In genomic region chr15:56733131-56734012, GRCh38 we compare ENCODE assay signal across 8 cellular contexts. TPM values are rescaled to one million over a fixed set of nuclear protein-coding genes. Genes with fewer than 3 reads are reported as not detected.
A peak's percentile ranks its signal among the peaks of the same experiment; 100 is the strongest.
DNase-seq lines count a peak whose midpoint lies in the region; TF ChIP-seq lines count a peak whose summit lies in the region.

TSS of gene ZNF280D (minus strand) at chr15:56733509. CDS start at chr15:56707109, 26,400 bp downstream.

- peaks cover 12% of the 10 kb centered on the region for H3K9me3 ChIP-seq in DOHH2 (ENCODE audit: control insufficient read depth, insufficient read depth, low read length)
- H3K9me3 ChIP-seq in SJCRH30 (replicated peaks), result peaks cover 9% of the 10 kb centered on the region; the same call in 1 of the 2 replicates
- no peaks in the 10 kb centered on the region for H3K9me3 ChIP-seq in neutrophil

- no peaks in the 10 kb centered on the region for H3K9me2 ChIP-seq in DOHH2 (replicated peaks; ENCODE audit: control insufficient read depth, low read length)

- peak within 1 kb of the TSS; percentile 91 for H3K4me3 ChIP-seq in DOHH2 (ENCODE audit: low read length)
- H3K4me3 ChIP-seq in SJCRH30, result peak within 1 kb of the TSS; percentile 74
- peak within 1 kb of the TSS; percentile 60 to 79 for H3K4me3 ChIP-seq in foreskin fibroblast (ENCODE audit: low read depth in 1 of 2, low read length in 2 of 2)
- H3K4me3 ChIP-seq in neutrophil (ENCODE audit: low read depth in 1 of 2, low read length in 1 of 2), result peak within 1 kb of the TSS; percentile 78 to 85

- H3F3A ChIP-seq in DOHH2 (ENCODE audit: control insufficient read depth, insufficient read depth), result peaks cover 5% of the 10 kb centered on the region

- H3K27me3 ChIP-seq in DOHH2 (ENCODE audit: control insufficient read depth, low read length) (no peaks in the 10 kb centered on the region), SJCRH30 (no peaks in the 10 kb centered on the region), neutrophil (no peaks in the 10 kb centered on the region)

- TF ChIP-seq CTCF in DOHH2 (IDR thresholded peaks at IDR 0.05; ENCODE audit: low read depth, low read length, poor library complexity, severe bottlenecking) (no peak), foreskin fibroblast (IDR thresholded peaks at IDR 0.05; ENCODE audit: low read depth, low read length) (no peak), neutrophil (IDR thresholded peaks at IDR 0.05) (no peak), subcutaneous adipose tissue (IDR thresholded peaks at IDR 0.05; ENCODE audit: low read depth) (no peak)

- no peaks in the 10 kb centered on the region for H4K20me1 ChIP-seq in DOHH2 (ENCODE audit: control insufficient read depth, insufficient read depth, low read depth, low read length)

- H3K79me2 ChIP-seq in DOHH2 (ENCODE audit: control insufficient read depth, low read length), result peaks cover 47% of the 10 kb centered on the region

- peaks cover 44% of the 10 kb centered on the region for H3K4me1 ChIP-seq in DOHH2 (ENCODE audit: control insufficient read depth, low read length)
- H3K4me1 ChIP-seq in SJCRH30, result peaks cover 5% of the 10 kb centered on the region; the same call in 1 of the 2 replicates
- peaks cover 48 to 52% of the 10 kb centered on the region in 2 experiments for H3K4me1 ChIP-seq in neutrophil (ENCODE audit: control insufficient read depth in 1 of 2, insufficient read depth in 1 of 2, low read depth in 1 of 2, low read length in 1 of 2)

- peak within 1 kb of the TSS; percentile 72 for H3K27ac ChIP-seq in DOHH2 (ENCODE audit: low read depth, low read length)
- H3K27ac ChIP-seq in SJCRH30, result peak within 1 kb of the TSS; percentile 81
- H3K27ac ChIP-seq in neutrophil, result peak within 1 kb of the TSS; percentile 95

- DNase-seq in GOT3 (lab: John Stamatoyannopoulos, UW), result peak; percentile 67
- DNase-seq in LoVo (ENCODE audit: low spot score), result peak; percentile 87
- peak; percentile 78 to 83 for DNase-seq in SJCRH30
- peak; percentile 69 for DNase-seq in activated gamma-delta T cell treated with Interleukin-2 at 50 U/mL for 16 hours
- peak; percentile 92 to 97 for DNase-seq in foreskin fibroblast

- H3K36me3 ChIP-seq in DOHH2 (ENCODE audit: control insufficient read depth, low read length), result peaks cover 40% of the 10 kb centered on the region
- H3K36me3 ChIP-seq in SJCRH30, result 0 out of 2 replicates have a peak, but pooled peaks cover 2% of the 10 kb centered on the region
- no peaks in the 10 kb centered on the region for H3K36me3 ChIP-seq in neutrophil

- H3K4me2 ChIP-seq in DOHH2 (ENCODE audit: low read length), result peak within 1 kb of the TSS; percentile 97

RNA-seq across cellular contexts. Expression of gene ZNF280D, which starts in this region (rescaled TPM):
- total RNA-seq in SJCRH30 (2014; rRNA removed; shearing (Covaris generic)), result 15.9 and 17.6 TPM in 2 replicates
- 10 to 100 TPM; 55.1 to 74.0 (median 62.4) TPM for total RNA-seq in subcutaneous adipose tissue

Comparison
In these comparisons a context has a peak if more than half of its experiments do, and no peak if none do; other contexts are left out.
1. Peak in every context shown above with its lines: DNase-seq, H3K4me3 ChIP-seq and H3K27ac ChIP-seq.